Comparison of ENCODE assay signal across 15 cellular contexts in genomic region chr2:71336802-71337201, GRCh38. TPM values are rescaled to one million over a fixed set of nuclear protein-coding genes. Genes with fewer than 3 reads are reported as not detected.
A peak's percentile ranks its signal among the peaks of the same experiment; 100 is the strongest.
DNase-seq lines count a peak whose midpoint lies in the region; ATAC-seq and TF ChIP-seq lines count a peak whose summit lies in the region.
"Had no signal": no experiment of that assay in that cellular context is flagged by ENCODE, and none has a peak within 500 bp of the region (broad histone marks: within the 10 kb centered on the region; RNA-seq: fewer than 3 reads in every experiment).

No MANE protein-coding gene starts in this region.

- no peak overlapping the region for H2BK120ac ChIP-seq in mesendoderm (ENCODE audit: low read depth, low read length)

- H3K9me3 ChIP-seq in HUES48 (ENCODE audit: control insufficient read depth, insufficient read depth, low read length) = no peaks in the 10 kb centered on the region
- H3K9me3 ChIP-seq: mucosa of descending colon had no signal

- no peak overlapping the region for H3K9ac ChIP-seq in HUES48 (ENCODE audit: low read depth, low read length)
- peak overlapping the region; percentile 8 for H3K9ac ChIP-seq in mesendoderm (ENCODE audit: low read length)

- H3K27me3 ChIP-seq in HUES48 (ENCODE audit: control insufficient read depth, insufficient read depth, low read length) (no peaks in the 10 kb centered on the region), mesendoderm (ENCODE audit: insufficient read depth, low read length, poor library complexity) (no peaks in the 10 kb centered on the region)

- H3K18ac ChIP-seq in mesendoderm (ENCODE audit: low read length) = no peak overlapping the region

- no peak overlapping the region for H2BK15ac ChIP-seq in mesendoderm (replicated peaks; ENCODE audit: low read depth)

- no peak for TF ChIP-seq CTCF in AG10803 (conservative IDR thresholded peaks at IDR 0.05; ENCODE audit: low read length)
- TF ChIP-seq CTCF in coronary artery (IDR thresholded peaks at IDR 0.05) = no peak

- H3K79me1 ChIP-seq in mesendoderm (ENCODE audit: low read length) = no peaks in the 10 kb centered on the region

- no peak overlapping the region for H2BK5ac ChIP-seq in mesendoderm (ENCODE audit: low read length)

- no peak for ATAC-seq in GM18870 (IDR thresholded peaks at IDR 0.05; ENCODE audit: unreplicated experiment)
- ATAC-seq: mucosa of descending colon had no signal

- H3K27ac ChIP-seq in HUES48 (ENCODE audit: low read depth, low read length) = peak overlapping the region; percentile 36
- no peak overlapping the region for H3K27ac ChIP-seq in coronary artery
- no peak overlapping the region for H3K27ac ChIP-seq in mesendoderm (ENCODE audit: low read depth, low read length)

- H3K56ac ChIP-seq in mesendoderm (ENCODE audit: low read length) = no peak overlapping the region

- H4K8ac ChIP-seq in mesendoderm (ENCODE audit: low read depth, low read length) = no peak overlapping the region

- DNase-seq in AG10803 (ENCODE audit: low read depth) = peak; percentile 47
- DNase-seq in coronary artery (ENCODE audit: low spot score) = no peak
- no peak for DNase-seq in mesendoderm
- DNase-seq in activated CD4-positive, CD25-positive, alpha-beta regulatory T cell (lab: John Stamatoyannopoulos, UW) = no peak
- DNase-seq in head of caudate nucleus = no peak
- no peak for DNase-seq in Kasumi-1 (lab: John Stamatoyannopoulos, UW)
- DNase-seq: activated naive CD4-positive, alpha-beta T cell treated with Interleukin-2 at 50 U/mL for 16 hours; H7; mucosa of descending colon; NCI-H1417 treated with DMSO at 0.1 percent for 48 hours; NCI-H524 treated with DMSO at 0.1 percent for 48 hours; SHP77; stimulated activated CD4-positive, alpha-beta T cell treated with anti-CD3 and anti-CD28 coated beads, Interleukin-1b, Interleukin-23, amount 100 ng/mL, for 48 hours had no signal

- no peak overlapping the region for H4K5ac ChIP-seq in mesendoderm (ENCODE audit: low read length)

- intact Hi-C loops in head of caudate nucleus (cut with DNase I) = no loop called here

- H2AK5ac ChIP-seq in mesendoderm (ENCODE audit: low read length) = no peak overlapping the region

- peaks cover 77% of the 10 kb centered on the region for H3K79me2 ChIP-seq in mesendoderm (ENCODE audit: control insufficient read depth, insufficient read depth, low read length)

- H3K4me1 ChIP-seq in HUES48 (ENCODE audit: control insufficient read depth, insufficient read depth, low read length) (peaks cover 35% of the 10 kb centered on the region), mesendoderm (ENCODE audit: control insufficient read depth, low read depth, low read length) (peaks cover 3% of the 10 kb centered on the region)

- peaks cover 18% of the 10 kb centered on the region for H3K36me3 ChIP-seq in HUES48 (ENCODE audit: control insufficient read depth, insufficient read depth, low read length)
- no peaks in the 10 kb centered on the region for H3K36me3 ChIP-seq in mesendoderm (ENCODE audit: control insufficient read depth, insufficient read depth, low read length)

- H3K23ac ChIP-seq in mesendoderm (ENCODE audit: low read length) = no peak overlapping the region

- H3K4me2 ChIP-seq in mesendoderm (ENCODE audit: low read length) = no peak overlapping the region

- H3K4me3 ChIP-seq in AG10803 (ENCODE audit: low read length) (no peak overlapping the region), HUES48 (ENCODE audit: low read depth, low read length) (no peak overlapping the region), coronary artery (peak overlapping the region; percentile 48), mesendoderm (ENCODE audit: low read length) (no peak overlapping the region)
- H3K4me3 ChIP-seq: mucosa of descending colon had no signal

- H3K4ac ChIP-seq in mesendoderm (ENCODE audit: low read depth, low read length) = no peak overlapping the region

RNA-seq across cellular contexts. Expression of gene ZNF638, which starts 5.2 kb away (rescaled TPM):
- 106 TPM for polyA plus RNA-seq in mesendoderm (2013, experiment 1 of 2)
- 104 TPM for polyA plus RNA-seq in mesendoderm (2013, experiment 2 of 2)
